Comparison of ENCODE assay signal across 8 cellular contexts in the genomic region with DNA sequence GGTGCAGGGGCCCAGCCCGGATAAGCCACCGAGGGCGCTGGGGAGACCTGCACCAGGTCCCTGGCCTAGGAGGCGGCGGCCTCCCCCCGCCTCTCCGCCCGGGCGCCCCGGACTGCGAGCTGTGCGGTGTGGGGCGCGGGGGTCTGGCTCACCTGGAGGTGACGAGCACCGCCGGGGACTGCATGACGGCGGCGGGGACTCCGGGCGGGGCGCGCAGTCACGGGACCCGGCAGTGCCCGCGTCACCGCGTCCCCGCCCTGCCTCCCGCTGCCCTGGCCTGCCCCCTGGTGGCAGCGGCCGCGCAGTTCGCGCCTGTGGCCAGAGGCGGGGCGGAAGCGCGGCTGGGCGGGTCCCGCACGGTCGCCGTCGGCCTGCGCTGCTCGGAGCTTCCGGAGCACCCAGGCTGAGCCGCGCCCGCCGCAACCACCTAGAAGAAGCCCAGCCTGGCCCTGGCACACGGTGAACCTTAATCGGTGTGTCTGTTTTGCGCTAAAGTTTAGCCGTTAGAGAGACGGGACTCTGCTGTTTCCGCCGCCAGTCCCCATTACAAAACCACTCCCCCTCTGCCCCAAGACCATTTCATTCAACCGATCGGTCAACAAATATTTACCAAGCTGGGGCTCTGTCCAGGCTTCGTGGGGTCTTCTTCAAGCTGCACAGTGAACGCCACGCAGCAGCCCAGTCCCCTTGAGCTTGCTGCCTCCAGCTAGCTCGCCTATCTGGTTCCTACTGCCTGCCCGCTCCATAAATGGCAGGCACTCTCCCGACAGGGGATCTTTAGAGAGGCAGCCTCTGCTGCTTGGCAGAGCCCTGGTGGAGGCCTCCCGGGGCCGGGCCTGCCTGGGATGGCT. TPM values are rescaled to one million over a fixed set of nuclear protein-coding genes. Genes with fewer than 3 reads are reported as not detected.
DNase-seq lines count a peak whose midpoint lies in the region; ATAC-seq, FAIRE-seq and TF ChIP-seq lines count a peak whose summit lies in the region.

A gene with protein sequence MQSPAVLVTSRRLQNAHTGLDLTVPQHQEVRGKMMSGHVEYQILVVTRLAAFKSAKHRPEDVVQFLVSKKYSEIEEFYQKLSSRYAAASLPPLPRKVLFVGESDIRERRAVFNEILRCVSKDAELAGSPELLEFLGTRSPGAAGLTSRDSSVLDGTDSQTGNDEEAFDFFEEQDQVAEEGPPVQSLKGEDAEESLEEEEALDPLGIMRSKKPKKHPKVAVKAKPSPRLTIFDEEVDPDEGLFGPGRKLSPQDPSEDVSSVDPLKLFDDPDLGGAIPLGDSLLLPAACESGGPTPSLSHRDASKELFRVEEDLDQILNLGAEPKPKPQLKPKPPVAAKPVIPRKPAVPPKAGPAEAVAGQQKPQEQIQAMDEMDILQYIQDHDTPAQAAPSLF (minus strand): TSS at position 219 of the 851 bp plus-strand sequence. CDS start 35 bp downstream, at position 184.

- TF ChIP-seq EP300 in suprapubic skin (IDR thresholded peaks at IDR 0.05): no peak

- TF ChIP-seq CTCF in suprapubic skin (IDR thresholded peaks at IDR 0.05): peak; percentile 94 to 100

- H3K27ac ChIP-seq in SJCRH30: peak within 1 kb of the TSS; percentile 48; the same call in 1 of the 2 replicates
- peak within 1 kb of the TSS; percentile 87 for H3K27ac ChIP-seq in suprapubic skin

- H3K9me3 ChIP-seq in SJCRH30 (replicated peaks) (no peaks in the 10 kb centered on the region), suprapubic skin (no peaks in the 10 kb centered on the region)

- ATAC-seq in GM21825 (IDR thresholded peaks at IDR 0.05; ENCODE audit: unreplicated experiment): peak; percentile 98

- H3K36me3 ChIP-seq in SJCRH30: no peaks in the 10 kb centered on the region
- no peaks in the 10 kb centered on the region for H3K36me3 ChIP-seq in suprapubic skin

- peaks cover 47% of the 10 kb centered on the region for H3K4me1 ChIP-seq in SJCRH30
- H3K4me1 ChIP-seq in suprapubic skin: peaks cover 36% of the 10 kb centered on the region

- peak; percentile 8 to 75 for TF ChIP-seq POLR2A in suprapubic skin (IDR thresholded peaks at IDR 0.05)

- peak within 1 kb of the TSS; percentile 83 for H3K4me3 ChIP-seq in SJCRH30
- peak within 1 kb of the TSS; percentile 81 for H3K4me3 ChIP-seq in suprapubic skin

- DNase-seq in ELR (ENCODE audit: low read depth): peak; percentile 83
- peak; percentile 66 to 77 for DNase-seq in Kasumi-1 (lab: John Stamatoyannopoulos, UW)
- DNase-seq in SJCRH30: peak; percentile 77 to 90
- peak; percentile 74 to 90 (median 76) for DNase-seq in activated naive CD4-positive, alpha-beta T cell (lab: John Stamatoyannopoulos, UW)
- peak; percentile 99 for DNase-seq in frontal cortex (ENCODE audit: low spot score in 2 of 2)
- DNase-seq in nucleus accumbens (lab: John Stamatoyannopoulos, UW): peak; percentile 34 to 92 (median 75)
- DNase-seq in suprapubic skin (ENCODE audit: low spot score in 2 of 2): peak; percentile 87 to 89

- WGBS in suprapubic skin: 2% methylated on average over 10 of the region's 71 CpGs

- FAIRE-seq in frontal cortex (lab: Jason Lieb, UNC): no peak

- no peaks in the 10 kb centered on the region for H3K27me3 ChIP-seq in SJCRH30
- H3K27me3 ChIP-seq in suprapubic skin: no peaks in the 10 kb centered on the region

RNA-seq across cellular contexts. Expression of the gene that starts here (rescaled TPM):
- 14.0 and 14.7 TPM in 2 replicates for total RNA-seq in SJCRH30 (2014; rRNA removed; shearing (Covaris generic))
- total RNA-seq in frontal cortex: 7.7 TPM
- total RNA-seq in suprapubic skin: 10 to 100 TPM; 23.3 to 38.2 (median 34.2) TPM

Comparison
In these comparisons a context has a peak if more than half of its experiments do, and no peak if none do; other contexts are left out.
1. Peak in every context shown above with its lines: DNase-seq, ATAC-seq, H3K4me3 ChIP-seq and H3K27ac ChIP-seq.